In the genomic region with DNA sequence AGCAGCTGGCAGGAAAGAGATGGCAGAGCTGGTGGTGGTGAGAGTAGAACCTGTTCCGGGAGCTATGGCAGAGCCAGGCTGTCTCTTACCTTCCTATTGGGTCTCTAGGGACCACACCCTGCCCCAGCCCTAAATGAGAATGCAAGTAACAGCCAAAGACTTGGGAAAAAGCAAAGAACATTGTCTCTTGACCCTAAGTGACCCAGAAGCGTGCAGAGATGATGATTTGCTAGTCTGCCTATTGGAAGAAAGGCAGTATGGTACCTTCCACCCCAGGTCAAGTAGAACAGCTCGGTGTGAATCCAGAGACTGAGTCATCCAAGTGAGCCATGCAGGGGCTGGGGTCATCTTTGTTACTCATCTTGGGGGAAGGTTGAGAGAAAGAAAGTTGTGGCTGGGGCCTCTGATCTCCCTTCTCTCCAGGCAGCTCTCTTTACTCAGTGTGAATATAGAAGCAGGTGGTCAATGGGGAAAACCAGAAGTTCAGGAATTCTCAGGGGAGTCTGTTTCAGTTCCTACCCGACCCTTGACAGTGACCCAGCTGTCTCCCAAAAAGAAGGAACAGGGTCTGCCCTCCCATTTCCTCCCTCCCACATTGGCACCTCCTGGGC, we compare ENCODE assay signal across 8 cellular contexts. TPM values are rescaled to one million over a fixed set of nuclear protein-coding genes. Genes with fewer than 3 reads are reported as not detected.
DNase-seq lines count a peak whose midpoint lies in the region; ATAC-seq and TF ChIP-seq lines count a peak whose summit lies in the region.

No MANE protein-coding gene starts in this region.

- TF ChIP-seq CTCF in spleen (IDR thresholded peaks at IDR 0.05 in 8 of 11, conservative IDR thresholded peaks at IDR 0.05 in 3 of 11) = no peak

- no peaks in the 10 kb centered on the region for H3K9me3 ChIP-seq in spleen

- H3K4me3 ChIP-seq in spleen = peak overlapping the region in 5 of 8 donors; percentile 71 to 98 (median 89)

- ATAC-seq in Right ventricle myocardium superior (ENCODE audit: poor library complexity) (no peak), left ventricle myocardium superior (no peak), GM21619 (IDR thresholded peaks at IDR 0.05; ENCODE audit: unreplicated experiment) (no peak), HG02763 (IDR thresholded peaks at IDR 0.05; ENCODE audit: unreplicated experiment) (no peak)

- no peak for TF ChIP-seq POLR2A in spleen (IDR thresholded peaks at IDR 0.05)

- peaks cover 35 to 75% (median 60%) of the 10 kb centered on the region in 6 donors for H3K4me1 ChIP-seq in spleen

- DNase-seq in Right ventricle myocardium superior = peak; percentile 40
- no peak for DNase-seq in left ventricle myocardium superior
- DNase-seq in activated CD4-positive, alpha-beta T cell treated with anti-CD3 and anti-CD28 coated beads, Interleukin-2, amount 50 U/mL, for 48 hours = peak; percentile 38 to 54
- DNase-seq in hepatic stellate cell (ENCODE audit: low spot score) = peak; percentile 65
- DNase-seq in spleen = no peak
- no peak for DNase-seq in activated effector memory CD4-positive, alpha-beta T cell treated with Interleukin-2 at 50 U/mL for 16 hours

- no peaks in the 10 kb centered on the region for H3K27me3 ChIP-seq in spleen (replicated peaks in 1 of 7)

- intact Hi-C loops in Right ventricle myocardium superior (cut with DNase I) = no loop called here
- intact Hi-C loops in left ventricle myocardium superior (cut with micrococcal nuclease) = no loop called here
- intact Hi-C loops in spleen (cut with DNase I; ENCODE audit: low total_unique reads) = no loop called here

- H3K36me3 ChIP-seq in spleen = peaks cover 0 to 49% (median 12%) of the 10 kb centered on the region in 6 donors

- peak overlapping the region in 6 of 8 donors; percentile 92 to 97 (median 96) for H3K27ac ChIP-seq in spleen

- WGBS in spleen, 5 donors = 51 to 76% (median 65%) methylated on average over 4 of the region's 4 CpGs

RNA-seq across cellular contexts. Expression of a gene that starts 1.7 kb away (rescaled TPM):
- total RNA-seq in Right ventricle myocardium superior (119 TPM), left ventricle myocardium superior (124 TPM), spleen (100 to 1,000 TPM; 113 to 228 (median 141) TPM)
- polyA plus RNA-seq in spleen = 100 to 1,000 TPM; 278 to 304 (median 282) TPM

RNA-seq across cellular contexts. Expression of a gene that starts 2.7 kb away (rescaled TPM):
- total RNA-seq in Right ventricle myocardium superior (10.1 TPM), left ventricle myocardium superior (13.5 TPM), spleen (10 to 100 TPM in 5 of 7 donors, 1 to 10 TPM in 2; 7.4 to 17.4 (median 15.5) TPM)
- 10 to 100 TPM in 1 of 3 donors, 1 to 10 TPM in 2; 4.7 to 12.1 (median 9.9) TPM for polyA plus RNA-seq in spleen

RNA-seq across cellular contexts. Expression of a gene that starts 9.8 kb away (rescaled TPM):
- 437 TPM for total RNA-seq in Right ventricle myocardium superior
- 488 TPM for total RNA-seq in left ventricle myocardium superior
- 10 to 100 TPM; 13.8 to 93.2 (median 24.7) TPM for total RNA-seq in spleen
- 10 to 100 TPM in 1 of 3 donors, 1 to 10 TPM in 2; 4.4 to 18.0 (median 8.6) TPM for polyA plus RNA-seq in spleen

RNA-seq across cellular contexts. Expression of a gene that starts 11.3 kb away (rescaled TPM):
- total RNA-seq in Right ventricle myocardium superior (723 TPM), left ventricle myocardium superior (733 TPM), spleen (100 to 1,000 TPM; 440 to 750 (median 627) TPM)
- polyA plus RNA-seq in spleen = 100 to 1,000 TPM; 395 to 693 (median 509) TPM

RNA-seq across cellular contexts. Expression of a gene that starts 25.4 kb away (rescaled TPM):
- 6.0 TPM for total RNA-seq in Right ventricle myocardium superior
- 8.9 TPM for total RNA-seq in left ventricle myocardium superior
- 10 to 100 TPM in 5 of 7 donors, 1 to 10 TPM in 2; 6.1 to 14.5 (median 10.7) TPM for total RNA-seq in spleen
- 1 to 10 TPM; 3.5 to 5.5 (median 4.0) TPM for polyA plus RNA-seq in spleen

Comparison
In these comparisons a context has a peak if more than half of its experiments do, and no peak if none do; other contexts are left out.
1. DNase-seq: peak in Right ventricle myocardium superior (single experiment), activated CD4-positive, alpha-beta T cell treated with anti-CD3 and anti-CD28 coated beads, Interleukin-2, amount 50 U/mL, for 48 hours (2 of 2) and hepatic stellate cell (single experiment); none in left ventricle myocardium superior (single experiment), spleen (single experiment) and activated effector memory CD4-positive, alpha-beta T cell treated with Interleukin-2 at 50 U/mL for 16 hours (single experiment).